33 cellular contexts compared by ENCODE assay signal in genomic region chr6:118124851-118125250, GRCh38.
"Had no signal": no experiment of that assay in that cellular context is flagged by ENCODE, and none has a peak within 500 bp of the region (broad histone marks: within the 10 kb centered on the region; RNA-seq: fewer than 3 reads in every experiment).

No MANE protein-coding gene starts in this region.

- ATAC-seq: activated CD4-positive, alpha-beta T cell treated with anti-CD3 and anti-CD28 coated beads for 36 hours; activated CD4-positive, CD25-positive, alpha-beta regulatory T cell treated with anti-CD3 and anti-CD28 coated beads, Interleukin-2, amount 50 U/mL, for 24 hours; activated CD8-positive, alpha-beta memory T cell treated with anti-CD3 and anti-CD28 coated beads, Interleukin-2, amount 10 ng/mL, durations not matched to agents 7 days and 5 days; activated CD8-positive, alpha-beta T cell treated with anti-CD3 and anti-CD28 coated beads, Interleukin-2, amount 10 ng/mL, durations not matched to agents 7 days and 5 days; activated naive CD8-positive, alpha-beta T cell treated with anti-CD3 and anti-CD28 coated beads, Interleukin-2, amount 50 U/mL, for 24 hours; body of pancreas; T-cell; T-helper 17 cell; WTC11 had no signal

- DNase-seq: activated CD4-positive, alpha-beta memory T cell treated with anti-CD3 and anti-CD28 coated beads, Interleukin-2, amount 10 ng/mL, durations not matched to agents 7 days and 5 days; activated CD4-positive, alpha-beta T cell treated with anti-CD3 and anti-CD28 coated beads for 1 hour; activated CD4-positive, alpha-beta T cell treated with anti-CD3 and anti-CD28 coated beads for 36 hours; activated CD4-positive, alpha-beta T cell treated with anti-CD3 and anti-CD28 coated beads for 48 hours; activated CD4-positive, alpha-beta T cell treated with anti-CD3 and anti-CD28 coated beads, Interleukin-2, amount 10 ng/mL, durations not matched to agents 7 days and 5 days; activated CD4-positive, alpha-beta T cell treated with anti-CD3 and anti-CD28 coated beads, Interleukin-2, amount 50 U/mL, for 48 hours; activated CD4-positive, CD25-positive, alpha-beta regulatory T cell; activated CD8-positive, alpha-beta memory T cell treated with anti-CD3 and anti-CD28 coated beads for 24 hours; activated CD8-positive, alpha-beta memory T cell treated with anti-CD3 and anti-CD28 coated beads, Interleukin-2, amount 10 ng/mL, durations not matched to agents 7 days and 5 days; activated CD8-positive, alpha-beta memory T cell treated with anti-CD3 and anti-CD28 coated beads, Interleukin-2, amount 50 U/mL, for 48 hours; activated CD8-positive, alpha-beta T cell treated with anti-CD3 and anti-CD28 coated beads, Interleukin-2, amount 10 ng/mL, durations not matched to agents 7 days and 5 days; activated effector memory CD4-positive, alpha-beta T cell treated with Interleukin-2 at 50 U/mL for 16 hours; activated gamma-delta T cell; activated naive CD4-positive, alpha-beta T cell treated with anti-CD3 and anti-CD28 coated beads, Interleukin-2, amount 10 ng/mL, durations not matched to agents 7 days and 5 days; activated naive CD4-positive, alpha-beta T cell treated with Interleukin-2 at 50 U/mL for 16 hours; activated naive CD8-positive, alpha-beta T cell treated with anti-CD3 and anti-CD28 coated beads, Interleukin-2, amount 10 ng/mL, durations not matched to agents 7 days and 5 days; activated naive CD8-positive, alpha-beta T cell treated with anti-CD3 and anti-CD28 coated beads, Interleukin-2, amount 50 U/mL, for 24 hours; activated T-cell treated with anti-CD3 and anti-CD28 coated beads, Interleukin-2, amount 50 U/mL, for 24 hours; activated T-cell treated with anti-CD3 and anti-CD28 coated beads, Interleukin-2, amount 50 U/mL, for 48 hours; amygdala; anterior cingulate cortex; body of pancreas; brain microvascular endothelial cell; caudate nucleus; cerebellar nuclear complex; T-cell; T-helper 17 cell; T1000; WERI-Rb-1 had no signal

- H3K27me3 ChIP-seq: ascending aorta, body of pancreas, brain microvascular endothelial cell, cardiac muscle cell had no signal

- H3K36me3 ChIP-seq: ascending aorta, brain microvascular endothelial cell, cardiac muscle cell, WERI-Rb-1 had no signal

- H3K4me3 ChIP-seq: ascending aorta, body of pancreas, cardiac muscle cell had no signal

- H3K4me1 ChIP-seq: ascending aorta, body of pancreas had no signal

- H3K27ac ChIP-seq: ascending aorta, body of pancreas, brain microvascular endothelial cell, cardiac muscle cell, WERI-Rb-1 had no signal

- H3K9me3 ChIP-seq: ascending aorta, body of pancreas had no signal
